ENCODE assay signal across 29 cellular contexts in the genomic region with DNA sequence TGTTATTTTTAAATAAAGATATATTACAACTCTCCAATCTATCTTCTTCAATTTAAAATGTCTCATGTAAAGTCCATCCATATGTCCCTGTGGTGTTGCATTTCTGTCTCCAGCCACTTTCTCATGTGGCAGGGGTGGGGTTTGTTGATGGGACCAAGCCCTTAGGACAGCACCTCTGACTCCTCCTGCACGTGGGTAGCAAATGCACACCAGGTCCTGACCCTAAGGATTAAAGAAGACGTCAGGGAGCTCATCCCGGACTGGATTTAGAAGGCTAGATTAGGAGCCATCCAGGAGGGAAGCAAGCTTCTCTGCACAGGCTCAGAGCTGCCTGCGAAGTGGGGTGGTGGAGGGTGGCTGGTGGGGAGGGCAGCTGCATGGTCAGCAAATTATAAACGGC.
"Had no signal": no experiment of that assay in that cellular context is flagged by ENCODE, and none has a peak within 500 bp of the region (broad histone marks: within the 10 kb centered on the region; RNA-seq: fewer than 3 reads in every experiment).

No MANE protein-coding gene starts in this region.

- H3K27ac ChIP-seq: brain microvascular endothelial cell, lower lobe of right lung, ovary, sigmoid colon, thyroid gland, upper lobe of left lung had no signal

- H3K4me3 ChIP-seq: heart right ventricle, lower lobe of right lung, ovary, sigmoid colon, thyroid gland, upper lobe of left lung had no signal

- ATAC-seq: activated CD8-positive, alpha-beta T cell treated with anti-CD3 and anti-CD28 coated beads for 36 hours; activated T-cell treated with anti-CD3 and anti-CD28 coated beads, Interleukin-2, amount 50 U/mL, for 4 hours; left lobe of liver; lower lobe of right lung; natural killer cell; stimulated activated effector memory CD8-positive, alpha-beta T cell treated with anti-CD3 and anti-CD28 coated beads, Interleukin-12 subunit alpha, Interleukin-12 subunit beta, amount 100 ng/mL, for 72 hours; stimulated activated naive CD8-positive, alpha-beta T cell treated with anti-CD3 and anti-CD28 coated beads, Interleukin-15, amount 100 ng/mL, for 72 hours had no signal

- H3K27me3 ChIP-seq: brain microvascular endothelial cell, heart right ventricle, ovary, sigmoid colon, thyroid gland, upper lobe of left lung had no signal

- DNase-seq: activated CD4-positive, alpha-beta T cell treated with anti-CD3 and anti-CD28 coated beads, Interleukin-2, amount 50 U/mL, for 1 hour; activated CD4-positive, CD25-positive, alpha-beta regulatory T cell treated with anti-CD3 and anti-CD28 coated beads, Interleukin-2, amount 50 U/mL, for 72 hours; activated CD8-positive, alpha-beta T cell treated with anti-CD3 and anti-CD28 coated beads for 36 hours; activated naive CD4-positive, alpha-beta T cell; activated naive CD8-positive, alpha-beta T cell treated with anti-CD3 and anti-CD28 coated beads for 36 hours; activated T-cell treated with anti-CD3 and anti-CD28 coated beads, Interleukin-2, amount 50 U/mL, for 4 hours; amniotic stem cell; brain microvascular endothelial cell; caudate nucleus; cortex of kidney; foreskin fibroblast; heart right ventricle; kidney glomerular epithelial cell; lower lobe of right lung; mesendoderm; natural killer cell; ovary; retina; sigmoid colon; small intestine; stimulated activated CD4-positive, alpha-beta T cell treated with anti-CD3 and anti-CD28 coated beads, Interleukin-4, amount 100 ng/mL, for 24 hours; stimulated activated naive CD8-positive, alpha-beta T cell treated with anti-CD3 and anti-CD28 coated beads, Interleukin-15, amount 100 ng/mL, for 72 hours; substantia nigra; SW 1271; T1000; thyroid gland; upper lobe of left lung had no signal

- H3K36me3 ChIP-seq: ovary had no signal

- H3K9me3 ChIP-seq: heart right ventricle, lower lobe of right lung, ovary, sigmoid colon, thyroid gland, upper lobe of left lung had no signal
